Comparison of ENCODE assay signal across 12 cellular contexts in genomic region chr12:19299765-19300164, GRCh38.
DNase-seq lines count a peak whose midpoint lies in the region; ATAC-seq and TF ChIP-seq lines count a peak whose summit lies in the region.
"Had no signal": no experiment of that assay in that cellular context is flagged by ENCODE, and none has a peak within 500 bp of the region (broad histone marks: within the 10 kb centered on the region; RNA-seq: fewer than 3 reads in every experiment).

No MANE protein-coding gene starts in this region.

- no peaks in the 10 kb centered on the region for H3K9me3 ChIP-seq in breast epithelium
- no peaks in the 10 kb centered on the region for H3K9me3 ChIP-seq in MM.1S (replicated peaks; ENCODE audit: insufficient read depth, low read length)
- H3K9me3 ChIP-seq: neutrophil had no signal

- H3F3A ChIP-seq in MM.1S (ENCODE audit: insufficient read depth, low read length), result no peaks in the 10 kb centered on the region

- H3K79me2 ChIP-seq in MM.1S (ENCODE audit: low read length), result no peaks in the 10 kb centered on the region

- no peaks in the 10 kb centered on the region for H3K36me3 ChIP-seq in breast epithelium
- no peaks in the 10 kb centered on the region for H3K36me3 ChIP-seq in kidney epithelial cell (ENCODE audit: control insufficient read depth, insufficient read depth, low read length)
- no peaks in the 10 kb centered on the region for H3K36me3 ChIP-seq in MM.1S (replicated peaks; ENCODE audit: insufficient read depth, low read length)
- H3K36me3 ChIP-seq: neutrophil had no signal

- H3K27me3 Mint-ChIP-seq in MCF 10A (ENCODE audit: insufficient read depth, unreplicated experiment), result no peaks in the 10 kb centered on the region

- peak overlapping the region; percentile 56 for H3K27ac Mint-ChIP-seq in MCF 10A (ENCODE audit: low read depth, unreplicated experiment)
- H3K27ac Mint-ChIP-seq: immature natural killer cell had no signal

- CTCF ChIA-PET in MCF 10A (lab: Yijun Ruan, JAX), result interaction anchor here (1.0 to 2.1 kb wide), 4 partner anchors 11 to 88 kb away, joined by 3 to 6 read pairs (median 4); no protein-coding TSS in a partner anchor

- intact Hi-C loops in MCF 10A (cut with micrococcal nuclease) (loop anchor here (10.0 kb wide), 1 partner anchor 345 kb away; no protein-coding TSS in a partner anchor), breast epithelium (cut with DNase I; ENCODE audit: low total_unique reads) (no loop called here)

- no peaks in the 10 kb centered on the region for H3K9me3 Mint-ChIP-seq in MCF 10A (ENCODE audit: unreplicated experiment)
- H3K9me3 Mint-ChIP-seq: immature natural killer cell had no signal

- no peak overlapping the region for H3K27ac ChIP-seq in breast epithelium
- H3K27ac ChIP-seq in MM.1S (ENCODE audit: low read length), result no peak overlapping the region
- H3K27ac ChIP-seq: neutrophil had no signal

- peak overlapping the region; percentile 39 for H3K4me3 Mint-ChIP-seq in MCF 10A (ENCODE audit: unreplicated experiment)
- H3K4me3 Mint-ChIP-seq: immature natural killer cell had no signal

- H3K4me1 ChIP-seq in breast epithelium (no peaks in the 10 kb centered on the region), MM.1S (ENCODE audit: low read length) (no peaks in the 10 kb centered on the region)

- POLR2A ChIA-PET in MCF 10A (lab: Yijun Ruan, JAX), result interaction anchor here (0.7 to 2.4 kb wide), 13 partner anchors 10 to 552 kb away, joined by 3 to 9 read pairs (median 4); partner anchors contain the start of gene AEBP2

- no peaks in the 10 kb centered on the region for H4K20me1 ChIP-seq in MM.1S (ENCODE audit: insufficient read depth, low read length)

- TF ChIP-seq POLR2A in breast epithelium (IDR thresholded peaks at IDR 0.05), result no peak

- TF ChIP-seq CTCF in MCF 10A (IDR thresholded peaks at IDR 0.05; ENCODE audit: unreplicated experiment), result no peak
- TF ChIP-seq CTCF in breast epithelium (IDR thresholded peaks at IDR 0.05), result no peak
- no peak for TF ChIP-seq CTCF in kidney epithelial cell (IDR thresholded peaks at IDR 0.05; ENCODE audit: insufficient read depth, low read length, poor library complexity, severe bottlenecking)
- no peak for TF ChIP-seq CTCF in MM.1S (IDR thresholded peaks at IDR 0.05; ENCODE audit: low read length)

- peaks cover 26% of the 10 kb centered on the region for H3K36me3 Mint-ChIP-seq in MCF 10A (ENCODE audit: insufficient read depth, unreplicated experiment)

- H3K4me3 ChIP-seq in breast epithelium, result no peak overlapping the region
- H3K4me3 ChIP-seq in kidney epithelial cell (ENCODE audit: low read depth, low read length), result no peak overlapping the region
- no peak overlapping the region for H3K4me3 ChIP-seq in MM.1S (ENCODE audit: low read length)

- no peak for ATAC-seq in HG03378 (IDR thresholded peaks at IDR 0.05; ENCODE audit: unreplicated experiment)

- no TSS peak for BruUV-seq in MCF 10A (replicated peaks; lab: Mats Ljungman, UMichigan)

- peaks cover 12% of the 10 kb centered on the region for H3K4me1 Mint-ChIP-seq in MCF 10A (ENCODE audit: insufficient read depth, unreplicated experiment)
- H3K4me1 Mint-ChIP-seq: immature natural killer cell had no signal

- no peak overlapping the region for H3K9ac ChIP-seq in MM.1S (ENCODE audit: low read length)

- DNase-seq in MCF 10A (ENCODE audit: unreplicated experiment) (peak; percentile 86), breast epithelium (ENCODE audit: low spot score in 2 of 2) (no peak), amniotic epithelial cell (ENCODE audit: low read depth) (peak; percentile 78), kidney epithelial cell (ENCODE audit: low read depth) (peak; percentile 47), COR-L47 (lab: John Stamatoyannopoulos, UW) (no peak), NCI-H1105 (lab: John Stamatoyannopoulos, UW) (no peak), MM.1S (no peak)
- DNase-seq: immature natural killer cell; NCI-H1436; stimulated activated naive CD4-positive, alpha-beta T cell had no signal

- H3K4me2 ChIP-seq in MM.1S (ENCODE audit: low read depth, low read length), result no peak overlapping the region

- H3K9me2 ChIP-seq in MM.1S (replicated peaks; ENCODE audit: insufficient read depth, low read length), result no peaks in the 10 kb centered on the region

- no peaks in the 10 kb centered on the region for H3K27me3 ChIP-seq in breast epithelium
- no peaks in the 10 kb centered on the region for H3K27me3 ChIP-seq in kidney epithelial cell (ENCODE audit: control insufficient read depth, insufficient read depth, low read length)
- no peaks in the 10 kb centered on the region for H3K27me3 ChIP-seq in MM.1S (replicated peaks; ENCODE audit: insufficient read depth, low read length)
- H3K27me3 ChIP-seq: neutrophil had no signal

- H2AFZ ChIP-seq in MM.1S (ENCODE audit: low read length), result no peak overlapping the region

Comparison
In these comparisons a context has a peak if more than half of its experiments do, and no peak if none do; other contexts are left out.
1. DNase-seq: peak in MCF 10A (single experiment), amniotic epithelial cell (single experiment) and kidney epithelial cell (single experiment); none in breast epithelium (0 of 2), COR-L47 (single experiment), NCI-H1105 (single experiment) and MM.1S (single experiment).